In the genomic region with DNA sequence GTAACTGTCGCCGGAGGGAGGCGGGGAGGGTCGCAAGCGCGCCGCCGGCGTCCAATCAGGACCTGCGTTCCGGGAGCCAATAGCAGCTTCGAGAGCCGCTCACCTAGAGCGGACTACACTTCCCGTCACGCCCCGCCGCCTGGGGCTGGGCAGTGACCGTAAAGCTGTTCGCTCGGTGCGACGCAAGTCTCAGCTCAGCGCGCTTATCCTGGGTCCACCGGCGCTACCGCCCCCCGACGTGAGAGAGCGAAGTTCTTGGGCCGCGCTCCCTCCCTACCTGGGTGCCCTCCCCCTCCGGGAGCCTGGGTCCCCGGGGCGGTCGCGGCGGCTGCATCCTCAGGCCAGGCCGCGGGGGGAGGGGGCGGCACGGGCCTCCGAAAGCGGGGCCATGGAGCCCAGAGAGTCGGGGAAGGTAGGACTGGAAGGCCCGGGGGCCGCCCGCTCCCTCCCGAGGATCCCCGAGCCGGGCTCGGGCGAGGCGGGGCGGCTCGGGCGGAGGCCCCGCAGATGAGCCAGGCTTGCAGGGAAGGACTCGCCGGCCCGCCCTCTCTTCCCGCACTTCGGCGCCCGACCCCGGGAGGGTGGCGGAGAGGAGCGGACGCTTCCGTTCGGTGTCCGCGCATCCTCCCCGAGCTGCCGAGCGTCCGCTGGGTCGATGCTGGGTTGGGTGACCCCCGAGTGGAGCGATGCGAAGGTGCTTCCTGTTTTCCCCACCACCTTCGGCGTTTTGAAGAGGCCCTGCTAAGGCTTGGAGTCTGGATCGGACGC, we compare ENCODE assay signal across 8 cellular contexts. TPM values are rescaled to one million over a fixed set of nuclear protein-coding genes. Genes with fewer than 3 reads are reported as not detected.
DNase-seq lines count a peak whose midpoint lies in the region; ATAC-seq, FAIRE-seq and TF ChIP-seq lines count a peak whose summit lies in the region.

A gene (plus strand): TSS at position 152 of the 768 bp plus-strand sequence. CDS start 237 bp downstream, at position 389.

- H3K9ac ChIP-seq in kidney (ENCODE audit: low read length in 2 of 2), result peak within 1 kb of the TSS; percentile 67 to 70

- ATAC-seq in HG03432 (IDR thresholded peaks at IDR 0.05; ENCODE audit: unreplicated experiment), result peak; percentile 99

- peak; percentile 79 for TF ChIP-seq POLR2A in GM19099 (IDR thresholded peaks at IDR 0.05; ENCODE audit: extremely low read depth, insufficient read length, low read depth)

- DNase-seq in AG20443 (ENCODE audit: low spot score), result peak; percentile 99
- peak; percentile 93 for DNase-seq in NCI-H510A (lab: John Stamatoyannopoulos, UW)
- peak; percentile 94 for DNase-seq in activated CD4-positive, alpha-beta T cell treated with anti-CD3 and anti-CD28 coated beads for 1 hour
- peak; percentile 100 for DNase-seq in cerebellum (ENCODE audit: low spot score)
- peak; percentile 99 for DNase-seq in kidney
- peak; percentile 98 for DNase-seq in stimulated activated CD4-positive, alpha-beta T cell treated with anti-CD3 and anti-CD28 coated beads, Interleukin-15, amount 100 ng/mL, for 24 hours

- H3K4me3 ChIP-seq in kidney (ENCODE audit: low read length in 2 of 2), result peak within 1 kb of the TSS; percentile 73 to 86

- intact Hi-C loops in kidney (cut with DNase I), result no loop called here

- no peak for TF ChIP-seq CTCF in kidney (IDR thresholded peaks at IDR 0.05; ENCODE audit: borderline replicate concordance, extremely low read depth, insufficient read depth)

- FAIRE-seq in kidney (lab: Jason Lieb, UNC), result peak; percentile 98

- H3K27ac ChIP-seq in kidney (ENCODE audit: low read depth in 2 of 2, low read length in 2 of 2), result peak within 1 kb of the TSS; percentile 81 to 84

- H3K36me3 ChIP-seq in kidney (ENCODE audit: control insufficient read depth in 1 of 2, insufficient read depth in 2 of 2, low read length in 2 of 2), result no peaks in the 10 kb centered on the region

- H3K4me1 ChIP-seq in kidney (ENCODE audit: control insufficient read depth in 1 of 2, insufficient read depth in 1 of 2, low read depth in 1 of 2, low read length in 2 of 2), result peaks cover 0 to 9% of the 10 kb centered on the region in 2 donors

- no peaks in the 10 kb centered on the region for H3K9me3 ChIP-seq in kidney (ENCODE audit: control insufficient read depth in 1 of 2, low read length in 2 of 2)

RNA-seq across cellular contexts. Expression of the gene that starts here (rescaled TPM):
- total RNA-seq in cerebellum (18.5 TPM), kidney (29.1 TPM)
- polyA plus RNA-seq in kidney (ENCODE audit: insufficient read depth, low read depth, low replicate concordance), result 5.7 TPM

Comparison
In these comparisons a context has a peak if more than half of its experiments do, and no peak if none do; other contexts are left out.
1. Peak in every context shown above with its lines: DNase-seq, ATAC-seq, H3K4me3 ChIP-seq and H3K27ac ChIP-seq.